26 cellular contexts compared by ENCODE assay signal in the genomic region with DNA sequence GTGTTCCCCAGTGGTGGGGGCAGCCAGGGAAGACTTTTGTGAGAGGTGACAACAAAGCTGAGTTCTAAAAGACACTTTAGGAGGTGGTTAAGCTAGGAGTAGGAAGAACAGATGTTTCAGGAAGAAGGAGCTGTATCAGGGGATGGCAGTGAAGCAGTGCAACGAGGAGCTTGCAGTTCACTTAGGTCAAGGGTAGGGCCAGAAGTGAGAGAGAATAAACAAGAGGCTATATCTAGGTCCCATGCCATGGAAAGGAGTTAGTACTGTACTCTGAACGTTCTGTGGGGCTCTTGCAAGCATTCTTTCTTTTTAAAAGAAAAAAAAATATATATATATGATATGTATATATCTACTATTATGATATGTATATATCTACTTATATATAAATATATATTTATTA.
"Had no signal": no experiment of that assay in that cellular context is flagged by ENCODE, and none has a peak within 500 bp of the region (broad histone marks: within the 10 kb centered on the region; RNA-seq: fewer than 3 reads in every experiment).

No MANE protein-coding gene starts in this region.

- H3K27ac ChIP-seq: cardiac muscle cell, colonic mucosa, dorsolateral prefrontal cortex, gastrocnemius medialis, hepatocyte, pancreas, prostate gland, SK-N-MC, suprapubic skin, transverse colon had no signal

- H3K4me3 Mint-ChIP-seq: activated CD4-positive, alpha-beta T cell treated with anti-CD3 and anti-CD28 coated beads, Interleukin-2, amount 10 ng/mL, durations not matched to agents 7 days and 5 days; activated naive CD4-positive, alpha-beta T cell treated with anti-CD3 and anti-CD28 coated beads, Interleukin-2, amount 50 U/mL, for 24 hours; brain; naive thymus-derived CD4-positive, alpha-beta T cell; stimulated activated naive B cell treated with anti-CD40 and anti-IgM and Interleukin-4, amounts not matched to agents 10 μg/mL and 1 μg/mL and 100 μg/mL, for 72 hours had no signal

- H3K27ac Mint-ChIP-seq: activated CD4-positive, alpha-beta T cell treated with anti-CD3 and anti-CD28 coated beads, Interleukin-2, amount 10 ng/mL, durations not matched to agents 7 days and 5 days; activated naive CD4-positive, alpha-beta T cell treated with anti-CD3 and anti-CD28 coated beads, Interleukin-2, amount 50 U/mL, for 24 hours; activated T-helper 2 cell treated with anti-CD3 and anti-CD28 coated beads, Interferon-gamma antibody, Interleukin-2, Interleukin-4, amounts not matched to agents 10 μg/mL and 5 μg/mL and 100 μg/mL, durations not matched to agents 14 hours and 24 hours and 36 hours; naive thymus-derived CD4-positive, alpha-beta T cell; stimulated activated naive B cell treated with anti-CD40 and anti-IgM and Interleukin-4, amounts not matched to agents 10 μg/mL and 1 μg/mL and 100 μg/mL, for 72 hours had no signal

- H3K4me1 Mint-ChIP-seq: activated CD4-positive, alpha-beta T cell treated with anti-CD3 and anti-CD28 coated beads, Interleukin-2, amount 10 ng/mL, durations not matched to agents 7 days and 5 days; activated naive CD4-positive, alpha-beta T cell treated with anti-CD3 and anti-CD28 coated beads, Interleukin-2, amount 50 U/mL, for 24 hours; naive thymus-derived CD4-positive, alpha-beta T cell had no signal

- H3K36me3 ChIP-seq: cardiac muscle cell, colonic mucosa, gastrocnemius medialis, pancreas, prostate gland, sigmoid colon, suprapubic skin, transverse colon had no signal

- H2AFZ ChIP-seq: hepatocyte had no signal

- H3K9me3 ChIP-seq: colonic mucosa, gastrocnemius medialis, pancreas, prostate gland, sigmoid colon, suprapubic skin, transverse colon had no signal

- H3K36me3 Mint-ChIP-seq: activated naive CD4-positive, alpha-beta T cell treated with anti-CD3 and anti-CD28 coated beads, Interleukin-2, amount 50 U/mL, for 24 hours; stimulated activated naive B cell treated with anti-CD40 and anti-IgM and Interleukin-4, amounts not matched to agents 10 μg/mL and 1 μg/mL and 100 μg/mL, for 72 hours had no signal

- FAIRE-seq: pancreas, small intestine had no signal

- DNase-seq: activated CD4-positive, alpha-beta T cell treated with anti-CD3 and anti-CD28 coated beads, Interleukin-2, amount 10 ng/mL, durations not matched to agents 7 days and 5 days; activated T-cell treated with anti-CD3 and anti-CD28 coated beads for 4 hours; anterior cingulate cortex; cerebellar nuclear complex; colonic mucosa; dorsolateral prefrontal cortex; effector memory CD4-positive, alpha-beta T cell; gastrocnemius medialis; islet precursor cell; midbrain; naive thymus-derived CD4-positive, alpha-beta T cell; pancreas; retina; sigmoid colon; small intestine; stimulated activated CD4-positive, alpha-beta T cell treated with anti-CD3 and anti-CD28 coated beads, Interleukin-4, amount 100 ng/mL, for 24 hours; stimulated activated naive B cell treated with anti-CD40 and anti-IgM and Interleukin-4, amounts not matched to agents 10 μg/mL and 1 μg/mL and 100 μg/mL, for 72 hours; transverse colon had no signal

- ATAC-seq: gastrocnemius medialis; naive thymus-derived CD4-positive, alpha-beta T cell; pancreas; stimulated activated naive B cell treated with anti-CD40 and anti-IgM and Interleukin-4, amounts not matched to agents 10 μg/mL and 1 μg/mL and 100 μg/mL, for 72 hours had no signal

- H3K4me3 ChIP-seq: cardiac muscle cell, colonic mucosa, dorsolateral prefrontal cortex, gastrocnemius medialis, hepatocyte, pancreas, prostate gland, sigmoid colon, SK-N-MC, suprapubic skin, transverse colon had no signal

- H3K27me3 ChIP-seq: cardiac muscle cell, colonic mucosa, dorsolateral prefrontal cortex, gastrocnemius medialis, hepatocyte, pancreas, sigmoid colon, suprapubic skin, transverse colon had no signal

- H3K4me1 ChIP-seq: colonic mucosa, prostate gland had no signal

- H3K27me3 Mint-ChIP-seq: activated naive CD4-positive, alpha-beta T cell treated with anti-CD3 and anti-CD28 coated beads, Interleukin-2, amount 50 U/mL, for 24 hours; brain; naive thymus-derived CD4-positive, alpha-beta T cell had no signal

- H3K4me2 ChIP-seq: hepatocyte had no signal

- H3K9me3 Mint-ChIP-seq: activated CD4-positive, alpha-beta T cell treated with anti-CD3 and anti-CD28 coated beads, Interleukin-2, amount 10 ng/mL, durations not matched to agents 7 days and 5 days; activated naive CD4-positive, alpha-beta T cell treated with anti-CD3 and anti-CD28 coated beads, Interleukin-2, amount 50 U/mL, for 24 hours; activated T-helper 2 cell treated with anti-CD3 and anti-CD28 coated beads, Interferon-gamma antibody, Interleukin-2, Interleukin-4, amounts not matched to agents 10 μg/mL and 5 μg/mL and 100 μg/mL, durations not matched to agents 14 hours and 24 hours and 36 hours; stimulated activated naive B cell treated with anti-CD40 and anti-IgM and Interleukin-4, amounts not matched to agents 10 μg/mL and 1 μg/mL and 100 μg/mL, for 72 hours had no signal
